35 cellular contexts compared by ENCODE assay signal in the genomic region with DNA sequence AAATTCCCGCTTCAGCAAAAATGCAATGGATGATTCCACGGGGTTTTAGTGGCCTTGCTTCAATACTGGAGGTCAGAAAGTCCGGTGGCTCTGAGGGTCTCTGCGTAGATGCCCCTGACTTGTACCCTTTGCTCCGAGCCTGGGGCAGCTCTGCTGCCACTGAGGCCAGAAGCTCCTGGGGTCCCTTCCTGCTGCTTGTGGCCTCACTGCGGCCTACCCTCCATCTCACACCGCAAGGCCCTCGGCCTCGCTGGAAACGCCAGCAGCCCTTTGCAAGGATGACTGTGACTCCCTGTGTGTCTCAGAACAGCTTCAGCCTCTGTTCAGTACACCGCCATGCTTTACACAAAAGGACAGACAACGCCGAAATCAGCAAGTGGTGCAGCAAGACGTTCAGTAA.
DNase-seq lines count a peak whose midpoint lies in the region; ATAC-seq, FAIRE-seq and TF ChIP-seq lines count a peak whose summit lies in the region.
"Had no signal": no experiment of that assay in that cellular context is flagged by ENCODE, and none has a peak within 500 bp of the region (broad histone marks: within the 10 kb centered on the region; RNA-seq: fewer than 3 reads in every experiment).

No MANE protein-coding gene starts in this region.

- H2AK5ac ChIP-seq in H1 (ENCODE audit: low read depth, low read length) (peak overlapping the region; percentile 41; the same call in 1 of the 2 replicates), neuronal stem cell (ENCODE audit: low read depth, low read length) (peak overlapping the region; percentile 16)

- TF ChIP-seq RAD21 in H1 (IDR thresholded peaks at IDR 0.05 in 1 of 2, conservative IDR thresholded peaks at IDR 0.05 in 1 of 2; ENCODE audit: low read depth in 2 of 2, low read length in 2 of 2) = no peak

- no peak overlapping the region for H3K18ac ChIP-seq in H1 (ENCODE audit: extremely low read depth, low read length)
- H3K18ac ChIP-seq in neuronal stem cell (ENCODE audit: low read length) = peak overlapping the region; percentile 68

- H3K79me2 ChIP-seq in H1 (ENCODE audit: control insufficient read depth in 1 of 2, insufficient read depth in 2 of 2, low read length in 2 of 2) = no peaks in the 10 kb centered on the region

- H3K36me3 Mint-ChIP-seq in WTC11 = peaks cover 39% of the 10 kb centered on the region
- H3K36me3 Mint-ChIP-seq: CD14-positive monocyte; CD4-positive, alpha-beta memory T cell; CD4-positive, CD25-positive, alpha-beta regulatory T cell; CD8-positive, alpha-beta memory T cell; CD8-positive, alpha-beta T cell had no signal

- H4K20me1 ChIP-seq in H1 (replicated peaks in 1 of 2; ENCODE audit: control insufficient read depth in 1 of 2, insufficient read depth in 2 of 2, low read length in 2 of 2) = no peaks in the 10 kb centered on the region
- H4K20me1 ChIP-seq: BLaER1; BLaER1 treated with 17β-estradiol and CSF1 and Interleukin-3, amounts not matched to agents 10 nM and 100 nM had no signal

- no peak for TF ChIP-seq POLR2A in H1 (IDR thresholded peaks at IDR 0.05; ENCODE audit: control extremely low read depth in 1 of 2, low read depth in 2 of 2, low read length in 2 of 2)

- no peak overlapping the region for H3K4me3 ChIP-seq in H1 (ENCODE audit: extremely low read depth in 1 of 4, insufficient read depth in 2 of 4, low read depth in 3 of 4, low read length in 4 of 4)
- H3K4me3 ChIP-seq in neuronal stem cell (ENCODE audit: low read length in 2 of 2) = no peak overlapping the region
- H3K4me3 ChIP-seq: A549; BLaER1; BLaER1 treated with 17β-estradiol and CSF1 and Interleukin-3, amounts not matched to agents 10 nM and 100 nM had no signal

- H3K4ac ChIP-seq in H1 (replicated peaks; ENCODE audit: insufficient read length, low read depth, low read length) = no peak overlapping the region
- no peak overlapping the region for H3K4ac ChIP-seq in neuronal stem cell (ENCODE audit: low read length)

- 0 out of 2 replicates have a peak overlapping the region, but pooled peaks have one; percentile 3 for H3K27ac Mint-ChIP-seq in WTC11
- H3K27ac Mint-ChIP-seq: B cell; CD14-positive monocyte; CD4-positive, alpha-beta memory T cell; CD4-positive, alpha-beta T cell; CD4-positive, CD25-positive, alpha-beta regulatory T cell; CD8-positive, alpha-beta memory T cell; CD8-positive, alpha-beta T cell had no signal

- H3K36me3 ChIP-seq in H1 (ENCODE audit: control insufficient read depth in 2 of 4, insufficient read depth in 4 of 4, low read length in 3 of 4) = no peaks in the 10 kb centered on the region; a peak in 1 of 8 replicates
- H3K36me3 ChIP-seq in neuronal stem cell (replicated peaks in 1 of 2; ENCODE audit: control insufficient read depth in 2 of 2, insufficient read depth in 2 of 2, low read length in 2 of 2) = no peaks in the 10 kb centered on the region
- H3K36me3 ChIP-seq: BE2C, BLaER1 had no signal

- no peaks in the 10 kb centered on the region for H3K27me3 ChIP-seq in H1 (replicated peaks in 1 of 4; ENCODE audit: control insufficient read depth in 3 of 4, extremely low read depth in 1 of 4, insufficient read depth in 3 of 4, low read length in 3 of 4)
- H3K27me3 ChIP-seq in neuronal stem cell (ENCODE audit: control insufficient read depth in 3 of 3, insufficient read depth in 3 of 3, low read depth in 1 of 3, low read length in 3 of 3) = peaks cover 0 to 3% (median 0%) of the 10 kb centered on the region in 3 experiments
- H3K27me3 ChIP-seq: BE2C; BLaER1; BLaER1 treated with 17β-estradiol and CSF1 and Interleukin-3, amounts not matched to agents 10 nM and 100 nM had no signal

- ATAC-seq in WTC11 = no peak
- ATAC-seq in GM18498 (IDR thresholded peaks at IDR 0.05; ENCODE audit: unreplicated experiment) = no peak
- ATAC-seq in GM19035 (IDR thresholded peaks at IDR 0.05; ENCODE audit: unreplicated experiment) = no peak
- ATAC-seq: A549; CD8-positive, alpha-beta T cell had no signal

- CTCF ChIA-PET in WTC11 (lab: Charles Lee) = interaction anchor here (0.7 kb wide), 1 partner anchor 61 kb away, joined by 3 read pairs; no protein-coding TSS in a partner anchor
- CTCF ChIA-PET in H1 (lab: Charles Lee; ENCODE audit: partially characterized antibody) = interaction anchor here (0.7 to 2.2 kb wide), 3 partner anchors 45 to 144 kb away, joined by 3 to 6 read pairs (median 5); no protein-coding TSS in a partner anchor

- peaks cover 36% of the 10 kb centered on the region for H3K9me3 Mint-ChIP-seq in WTC11
- H3K9me3 Mint-ChIP-seq: CD8-positive, alpha-beta T cell had no signal

- H3K56ac ChIP-seq in H1 (replicated peaks; ENCODE audit: insufficient read length, low read depth, low read length) = no peak overlapping the region

- 89% methylated on average over 14 of the region's 14 CpGs; no CpG with 5 or more reads in 1 of the 2 experiments for WGBS in H1 (ENCODE audit: extremely low coverage in 1 of 2, insufficient coverage in 1 of 2, insufficient read length in 1 of 2, insufficient replicate concordance in 2 of 2, low coverage in 1 of 2, low lambda C conversion rate in 2 of 2, missing lambda C conversion rate in 1 of 2), 2 experiments
- WGBS in neuronal stem cell (ENCODE audit: extremely low coverage in 2 of 2, insufficient read length in 2 of 2, insufficient replicate concordance in 1 of 2), 2 donors = no CpG with 5 or more reads among the region's 14 CpGs

- H3K9ac ChIP-seq in H1 (replicated peaks in 1 of 4; ENCODE audit: extremely low read depth in 1 of 4, low read depth in 3 of 4, low read length in 3 of 4) (no peak overlapping the region), neuronal stem cell (ENCODE audit: low read depth, low read length, poor library complexity) (no peak overlapping the region)
- H3K9ac ChIP-seq: BLaER1; BLaER1 treated with 17β-estradiol and CSF1 and Interleukin-3, amounts not matched to agents 10 nM and 100 nM had no signal

- H3K23ac ChIP-seq in H1 (ENCODE audit: insufficient read length) = no peak overlapping the region
- H3K23ac ChIP-seq in neuronal stem cell (ENCODE audit: low read depth, low read length, poor library complexity) = no peak overlapping the region

- H4K91ac ChIP-seq in H1 (replicated peaks; ENCODE audit: insufficient read length, low read length) (no peak overlapping the region), neuronal stem cell (ENCODE audit: low read depth, low read length, poor library complexity) (no peak overlapping the region)

- H3K27me3 Mint-ChIP-seq in WTC11 (ENCODE audit: low read depth) = peaks cover 28% of the 10 kb centered on the region
- H3K27me3 Mint-ChIP-seq: B cell; CD4-positive, alpha-beta memory T cell; CD4-positive, alpha-beta T cell; CD4-positive, CD25-positive, alpha-beta regulatory T cell had no signal

- no peaks in the 10 kb centered on the region for H3K23me2 ChIP-seq in H1 (ENCODE audit: low read depth, low read length)

- H3K4me1 ChIP-seq in H1 (replicated peaks in 1 of 4; ENCODE audit: control insufficient read depth in 3 of 4, insufficient read depth in 4 of 4, low read length in 3 of 4) (peaks cover 0 to 9% (median 4%) of the 10 kb centered on the region in 4 experiments; a peak in 2 of 7 replicates), neuronal stem cell (ENCODE audit: control insufficient read depth in 2 of 2, insufficient read depth in 1 of 2, low read depth in 1 of 2, low read length in 2 of 2) (peaks cover 0 to 2% of the 10 kb centered on the region in 2 donors)
- H3K4me1 ChIP-seq: A549, BE2C, BLaER1, Caco-2 had no signal

- H2BK15ac ChIP-seq in H1 (ENCODE audit: low read length) = no peak overlapping the region
- H2BK15ac ChIP-seq in neuronal stem cell (ENCODE audit: low read length) = peak overlapping the region; percentile 32

- no peak overlapping the region; the same call in 1 of the 2 replicates for H2BK5ac ChIP-seq in H1 (ENCODE audit: low read depth, low read length)
- H2BK5ac ChIP-seq in neuronal stem cell (ENCODE audit: low read length) = no peak overlapping the region

- no peak overlapping the region for H3K14ac ChIP-seq in H1 (ENCODE audit: insufficient read length)
- H3K14ac ChIP-seq in neuronal stem cell (ENCODE audit: low read length) = no peak overlapping the region

- H3K79me1 ChIP-seq in H1 (ENCODE audit: low read depth, low read length) (no peaks in the 10 kb centered on the region), neuronal stem cell (ENCODE audit: low read depth, low read length) (no peaks in the 10 kb centered on the region)

- TF ChIP-seq EP300 in H1 (IDR thresholded peaks at IDR 0.05; ENCODE audit: borderline replicate concordance in 1 of 2, low read depth in 2 of 2, low read length in 2 of 2) = no peak

- no peak overlapping the region for H3K4me2 ChIP-seq in H1 (ENCODE audit: insufficient read depth in 1 of 2, low read depth in 2 of 2, low read length in 2 of 2)
- H3K4me2 ChIP-seq in neuronal stem cell (ENCODE audit: insufficient read depth, low read length, poor library complexity, severe bottlenecking) = no peak overlapping the region
- H3K4me2 ChIP-seq: A549; BLaER1; BLaER1 treated with 17β-estradiol and CSF1 and Interleukin-3, amounts not matched to agents 10 nM and 100 nM had no signal

- H3K4me3 Mint-ChIP-seq in WTC11 = no peak overlapping the region
- H3K4me3 Mint-ChIP-seq: B cell; CD14-positive monocyte; CD4-positive, alpha-beta T cell; CD4-positive, CD25-positive, alpha-beta regulatory T cell; CD8-positive, alpha-beta T cell had no signal

- H2AFZ ChIP-seq in H1 (ENCODE audit: low read length) (no peak overlapping the region), neuronal stem cell (ENCODE audit: low read length) (peak overlapping the region; percentile 72)

- POLR2A ChIA-PET in WTC11 (lab: Charles Lee) (no interaction called here), H1 (lab: Charles Lee; ENCODE audit: partially characterized antibody) (no interaction called here)

- no peak overlapping the region for H2BK20ac ChIP-seq in H1 (ENCODE audit: low read length)

- no peak overlapping the region for H2BK12ac ChIP-seq in H1 (ENCODE audit: low read depth, low read length)
- H2BK12ac ChIP-seq in neuronal stem cell (ENCODE audit: low read length) = no peak overlapping the region

- DNase-seq in WTC11 (ENCODE audit: low spot score) (no peak), H1 (ENCODE audit: low read depth in 1 of 2, low spot score in 2 of 2) (no peak), neuronal stem cell (ENCODE audit: low spot score) (no peak), NCI-H2081 treated with DMSO at 0.1 percent for 48 hours (lab: John Stamatoyannopoulos, UW) (no peak)
- DNase-seq: 8988T; ACHN; AML-193; BE2C; C1 segment of cervical spinal cord; Caco-2; Calu3; CD4-positive, alpha-beta memory T cell; CD4-positive, alpha-beta T cell; CD4-positive, CD25-positive, alpha-beta regulatory T cell; CD8-positive, alpha-beta memory T cell; CD8-positive, alpha-beta T cell; COR-L47; DMS 273 treated with DMSO at 0.1 percent for 48 hours; DMS153; DMS53; DMS79; DMS79 treated with DMSO at 0.1 percent for 48 hours; DND-41; EL had no signal

- H3K4me1 Mint-ChIP-seq in WTC11 = peaks cover 28% of the 10 kb centered on the region
- H3K4me1 Mint-ChIP-seq: B cell; CD14-positive monocyte; CD4-positive, alpha-beta memory T cell; CD4-positive, CD25-positive, alpha-beta regulatory T cell; CD8-positive, alpha-beta memory T cell had no signal

- H3K27ac ChIP-seq in H1 (ENCODE audit: low read depth, low read length) (no peak overlapping the region), neuronal stem cell (replicated peaks; ENCODE audit: low read length) (no peak overlapping the region)
- H3K27ac ChIP-seq: 22Rv1; A549; BLaER1; BLaER1 treated with 17β-estradiol and CSF1 and Interleukin-3, amounts not matched to agents 10 nM and 100 nM; C4-2B had no signal

- H3K9me3 ChIP-seq in H1 (ENCODE audit: insufficient read depth in 2 of 2, low read depth in 1 of 2, low read length in 1 of 2) (peaks cover 12 to 17% of the 10 kb centered on the region in 2 experiments), neuronal stem cell (replicated peaks in 1 of 2; ENCODE audit: control insufficient read depth in 2 of 2, insufficient read depth in 1 of 2, low read depth in 1 of 2, low read length in 2 of 2) (peaks cover 6 to 9% of the 10 kb centered on the region in 2 donors)
- H3K9me3 ChIP-seq: A549, BE2C had no signal

- no peak for TF ChIP-seq CTCF in WTC11 (IDR thresholded peaks at IDR 0.05)
- no peak for TF ChIP-seq CTCF in H1 (IDR thresholded peaks at IDR 0.05; ENCODE audit: control extremely low read depth in 1 of 3, insufficient read depth in 1 of 3, low read depth in 1 of 3, low read length in 3 of 3)

- no peak for FAIRE-seq in H1 (lab: Jason Lieb, UNC)
- FAIRE-seq: A204.1, A549, D721Med had no signal

- no peak overlapping the region; the same call in 1 of the 2 replicates for H4K8ac ChIP-seq in H1 (ENCODE audit: extremely low read depth, insufficient read depth, low read length)
- no peak overlapping the region for H4K8ac ChIP-seq in neuronal stem cell (ENCODE audit: low read depth, low read length)

- no peak overlapping the region for H2BK120ac ChIP-seq in H1 (replicated peaks; ENCODE audit: low read depth, low read length)
- no peak overlapping the region for H2BK120ac ChIP-seq in neuronal stem cell (ENCODE audit: low read depth, low read length)

- H4K5ac ChIP-seq in H1 (ENCODE audit: insufficient read length, low read depth, low read length) = no peak overlapping the region
